Comparison of ENCODE assay signal across 1 cellular context in genomic region chr3:152209060-152209459, GRCh38.
TF ChIP-seq lines count a peak whose summit lies in the region.

No MANE protein-coding gene starts in this region.

TF ChIP-seq in K562, 482 proteins besides CTCF, POLR2A, EP300 and RAD21:
- TF ChIP-seq HMBOX1 (IDR thresholded peaks at IDR 0.05), result peak; percentile 20; the same call in 1 of the 2 replicates
- no peak for TF ChIP-seq TARDBP (IDR thresholded peaks at IDR 0.05)
- no peak for TF ChIP-seq POU5F1 (IDR thresholded peaks at IDR 0.05; ENCODE audit: borderline replicate concordance, low read depth, low read length, partially characterized antibody)
- no peak for TF ChIP-seq CBFB (CRISPR knock-in tag; IDR thresholded peaks at IDR 0.05)
TF ChIP-seq in K562: peak in this region for 1.
